ENCODE assay signal across 8 cellular contexts in genomic region chr13:98576215-98576945, GRCh38. TPM values are rescaled to one million over a fixed set of nuclear protein-coding genes. Genes with fewer than 3 reads are reported as not detected.
DNase-seq lines count a peak whose midpoint lies in the region; ATAC-seq and TF ChIP-seq lines count a peak whose summit lies in the region.

No MANE protein-coding gene starts in this region.

- POLR2A ChIA-PET in Caco-2 (lab: Charles Lee) = interaction anchor here (1.0 to 1.7 kb wide), 5 partner anchors 10 to 77 kb away, joined by 3 to 6 read pairs (median 3); no protein-coding TSS in a partner anchor

- H3K9me3 Mint-ChIP-seq in Caco-2 (ENCODE audit: unreplicated experiment) = no peaks in the 10 kb centered on the region

- BruUV-seq in Caco-2 (replicated peaks; lab: Mats Ljungman, UMichigan) = no TSS peak

- H3K27me3 ChIP-seq in Caco-2 (replicated peaks; ENCODE audit: control insufficient read depth, insufficient read depth, low read length) (no peaks in the 10 kb centered on the region), thymus (ENCODE audit: control insufficient read depth, insufficient read depth) (no peaks in the 10 kb centered on the region)

- intact Hi-C loops in Caco-2 (cut with micrococcal nuclease; ENCODE audit: unreplicated experiment) = loop anchor here (10.0 kb wide), 1 partner anchor 198 kb away; no protein-coding TSS in a partner anchor

- H3K4me3 Mint-ChIP-seq in Caco-2 (ENCODE audit: unreplicated experiment) = peak overlapping the region; percentile 95

- WGBS in mesodermal cell (ENCODE audit: insufficient coverage in 2 of 2), 2 experiments = 0% methylated on average over 73 to 80 of the region's 98 CpGs
- under 1% methylated on average over 98 of the region's 98 CpGs for WGBS in thymus

- ATAC-seq in GM21360 (IDR thresholded peaks at IDR 0.05; ENCODE audit: unreplicated experiment) = peak; percentile 29

- H3K27ac ChIP-seq in mesodermal cell (ENCODE audit: low read depth, low read length, severe bottlenecking) (peak overlapping the region; percentile 64), thymus (ENCODE audit: low read depth) (peak overlapping the region; percentile 93)

- DNase-seq in Caco-2 (peak in 1 of 2 experiments; percentile 65), HK-2 (ENCODE audit: unreplicated experiment) (peak; percentile 48), GM19240 (ENCODE audit: insufficient read length, low spot score) (no peak)
- peak; percentile 58 for DNase-seq in activated CD4-positive, alpha-beta T cell treated with anti-CD3 and anti-CD28 coated beads for 48 hours
- DNase-seq in effector CD8-positive, alpha-beta T cell (lab: John Stamatoyannopoulos, UW) = peak; percentile 7

- peaks cover 63% of the 10 kb centered on the region for H3K4me1 Mint-ChIP-seq in Caco-2 (ENCODE audit: low read depth, unreplicated experiment)

- H3K9me3 ChIP-seq in Caco-2 = no peaks in the 10 kb centered on the region
- no peaks in the 10 kb centered on the region for H3K9me3 ChIP-seq in mesodermal cell (ENCODE audit: control insufficient read depth, low read length)
- H3K9me3 ChIP-seq in thymus (ENCODE audit: control insufficient read depth) = peaks cover 1% of the 10 kb centered on the region

- H3K4me1 ChIP-seq in Caco-2 = peaks cover 61% of the 10 kb centered on the region
- H3K4me1 ChIP-seq in mesodermal cell (ENCODE audit: control insufficient read depth, insufficient read depth, low read length, poor library complexity, severe bottlenecking) = peaks cover 12% of the 10 kb centered on the region
- H3K4me1 ChIP-seq in thymus (ENCODE audit: control insufficient read depth, insufficient read depth, low read length) = peaks cover 22% of the 10 kb centered on the region

- CTCF ChIA-PET in Caco-2 (lab: Charles Lee) = interaction anchor here (1.5 to 1.7 kb wide), 2 partner anchors 77 to 97 kb away, joined by 5 to 7 read pairs; no protein-coding TSS in a partner anchor

- no peaks in the 10 kb centered on the region for H3K36me3 ChIP-seq in Caco-2 (ENCODE audit: control insufficient read depth, insufficient read depth, low read length)
- H3K36me3 ChIP-seq in mesodermal cell (ENCODE audit: control insufficient read depth, insufficient read depth, low read length) = peaks cover 3% of the 10 kb centered on the region
- no peaks in the 10 kb centered on the region for H3K36me3 ChIP-seq in thymus (ENCODE audit: control insufficient read depth, insufficient read depth)

- H3K4me3 ChIP-seq in Caco-2 (ENCODE audit: low read depth, low read length) (peak overlapping the region; percentile 92), mesodermal cell (ENCODE audit: extremely low read depth, insufficient read depth, low read length, poor library complexity, severe bottlenecking) (peak overlapping the region; percentile 85), thymus (ENCODE audit: low read length) (peak overlapping the region; percentile 97)

- H3K36me3 Mint-ChIP-seq in Caco-2 (ENCODE audit: insufficient read depth, unreplicated experiment) = peaks cover 48% of the 10 kb centered on the region

- no peak for TF ChIP-seq CTCF in Caco-2 (IDR thresholded peaks at IDR 0.05; ENCODE audit: insufficient read depth in 1 of 2, low read depth in 1 of 2, low read length in 1 of 2, severe bottlenecking in 1 of 2, unreplicated experiment in 1 of 2)

- H3K27me3 Mint-ChIP-seq in Caco-2 (ENCODE audit: insufficient read depth, unreplicated experiment) = no peaks in the 10 kb centered on the region

- peak overlapping the region; percentile 77 for H3K27ac Mint-ChIP-seq in Caco-2 (ENCODE audit: unreplicated experiment)

RNA-seq across cellular contexts. Expression of gene STK24, which starts 0.5 kb away (rescaled TPM):
- total RNA-seq in Caco-2 (2022) = 244 and 253 TPM in 2 replicates
- 115 TPM for polyA plus RNA-seq in mesodermal cell (2013, experiment 1 of 2)
- 115 TPM for polyA plus RNA-seq in mesodermal cell (2013, experiment 2 of 2)
- 62.4 TPM for polyA plus RNA-seq in thymus
